In genomic region chr3:150763122-150763840, GRCh38 we compare ENCODE assay signal across 8 cellular contexts. TPM values are rescaled to one million over a fixed set of nuclear protein-coding genes. Genes with fewer than 3 reads are reported as not detected.
A peak's percentile ranks its signal among the peaks of the same experiment; 100 is the strongest.
DNase-seq lines count a peak whose midpoint lies in the region; ATAC-seq and TF ChIP-seq lines count a peak whose summit lies in the region.

SIAH2 (minus strand) TSS chr3:150763169; CDS start chr3:150762849, 320 bp downstream.

- no peak for TF ChIP-seq CTCF in GM13976 (IDR thresholded peaks at IDR 0.05; ENCODE audit: borderline replicate concordance, control extremely low read depth, extremely low read depth, insufficient read depth, missing control alignments)
- no peak for TF ChIP-seq CTCF in left ventricle myocardium inferior (IDR thresholded peaks at IDR 0.05; ENCODE audit: borderline replicate concordance)
- TF ChIP-seq CTCF in psoas muscle (IDR thresholded peaks at IDR 0.05): no peak

- H3K4me1 ChIP-seq in left ventricle myocardium inferior (peaks cover 56% of the 10 kb centered on the region), psoas muscle (peaks cover 30% of the 10 kb centered on the region), urinary bladder (ENCODE audit: insufficient read depth) (peaks cover 5% of the 10 kb centered on the region)

- ATAC-seq in HG02798 (IDR thresholded peaks at IDR 0.05; ENCODE audit: poor library complexity, unreplicated experiment) (peak; percentile 67), psoas muscle (peak; percentile 90 to 95 (median 93))

- no peaks in the 10 kb centered on the region for H3K9me3 ChIP-seq in left ventricle myocardium inferior (replicated peaks)
- no peaks in the 10 kb centered on the region for H3K9me3 ChIP-seq in psoas muscle

- in situ Hi-C loops in GM13976 (cut with MboI; ENCODE audit: low sequenced_read_pairs, unreplicated experiment): no loop called here

- H3K4me3 Mint-ChIP-seq in T-helper 1 cell treated with Interleukin-12 subunit alpha and Interleukin-12 subunit beta and Interleukin-4 antibody, amounts not matched to agents 30 μg/mL and 1 μg/mL, for 36 hours: peak within 1 kb of the TSS; percentile 100

- WGBS in psoas muscle, 3 donors: 1% methylated on average over 36 to 70 of the region's 70 CpGs
- under 1% methylated on average over 70 of the region's 70 CpGs for WGBS in urinary bladder

- H3K27me3 ChIP-seq in left ventricle myocardium inferior (ENCODE audit: low read depth) (no peaks in the 10 kb centered on the region), psoas muscle (ENCODE audit: insufficient read depth in 3 of 3, low read length in 2 of 3) (no peaks in the 10 kb centered on the region)

- DNase-seq in GM13976 (ENCODE audit: low spot score): peak; percentile 92
- DNase-seq in NCI-H1436 treated with DMSO at 0.1 percent for 48 hours (lab: John Stamatoyannopoulos, UW): peak; percentile 82
- peak; percentile 100 for DNase-seq in amniotic stem cell (lab: John Stamatoyannopoulos, UW)
- DNase-seq in left ventricle myocardium inferior: peak; percentile 93
- DNase-seq in psoas muscle: peak; percentile 94 to 95

- no peaks in the 10 kb centered on the region for H3K27me3 Mint-ChIP-seq in T-helper 1 cell treated with Interleukin-12 subunit alpha and Interleukin-12 subunit beta and Interleukin-4 antibody, amounts not matched to agents 30 μg/mL and 1 μg/mL, for 36 hours (ENCODE audit: low read depth)

- no peaks in the 10 kb centered on the region for H3K9me3 Mint-ChIP-seq in T-helper 1 cell treated with Interleukin-12 subunit alpha and Interleukin-12 subunit beta and Interleukin-4 antibody, amounts not matched to agents 30 μg/mL and 1 μg/mL, for 36 hours

- H3K27ac ChIP-seq in left ventricle myocardium inferior (replicated peaks): peak within 1 kb of the TSS; percentile 99
- H3K27ac ChIP-seq in psoas muscle: peak within 1 kb of the TSS; percentile 95
- H3K27ac ChIP-seq in urinary bladder (ENCODE audit: low read depth): peak within 1 kb of the TSS; percentile 99

- peaks cover 31% of the 10 kb centered on the region for H3K36me3 Mint-ChIP-seq in T-helper 1 cell treated with Interleukin-12 subunit alpha and Interleukin-12 subunit beta and Interleukin-4 antibody, amounts not matched to agents 30 μg/mL and 1 μg/mL, for 36 hours (ENCODE audit: low read depth)

- peak within 1 kb of the TSS; percentile 88 for H3K4me3 ChIP-seq in left ventricle myocardium inferior
- H3K4me3 ChIP-seq in psoas muscle: peak within 1 kb of the TSS; percentile 90
- H3K4me3 ChIP-seq in urinary bladder (ENCODE audit: low read depth, low read length): peak within 1 kb of the TSS; percentile 98

- intact Hi-C loops in left ventricle myocardium inferior (cut with micrococcal nuclease) (no loop called here), psoas muscle (cut with DNase I) (loop anchor here in 1 of 2 donors (5.0 to 10.0 kb wide), 3 partner anchors 61 to 216 kb away; partner anchors contain the start of genes EIF2A, ERICH6, SELENOT and SERP1)

- H3K27ac Mint-ChIP-seq in T-helper 1 cell treated with Interleukin-12 subunit alpha and Interleukin-12 subunit beta and Interleukin-4 antibody, amounts not matched to agents 30 μg/mL and 1 μg/mL, for 36 hours: peak within 1 kb of the TSS; percentile 100

- peaks cover 6% of the 10 kb centered on the region for H3K36me3 ChIP-seq in left ventricle myocardium inferior
- H3K36me3 ChIP-seq in psoas muscle (ENCODE audit: insufficient read depth in 1 of 2, low read depth in 1 of 2): no peaks in the 10 kb centered on the region
- H3K36me3 ChIP-seq in urinary bladder (ENCODE audit: insufficient read depth): peaks cover 1% of the 10 kb centered on the region

- H3K4me1 Mint-ChIP-seq in T-helper 1 cell treated with Interleukin-12 subunit alpha and Interleukin-12 subunit beta and Interleukin-4 antibody, amounts not matched to agents 30 μg/mL and 1 μg/mL, for 36 hours (ENCODE audit: low read depth): peaks cover 53% of the 10 kb centered on the region

RNA-seq across cellular contexts. Expression of gene SIAH2, which starts in this region (rescaled TPM):
- total RNA-seq in left ventricle myocardium inferior (23.0 TPM), psoas muscle (10 to 100 TPM; 10.2 to 13.6 (median 11.7) TPM), urinary bladder (27.4 TPM)
- polyA plus RNA-seq in psoas muscle (10 to 100 TPM in 2 of 3 donors, 1 to 10 TPM in 1; 8.8 to 15.2 (median 13.8) TPM), urinary bladder (28.2 TPM)

Comparison
In these comparisons a context has a peak if more than half of its experiments do, and no peak if none do; other contexts are left out.
1. Peak in every context shown above with its lines: DNase-seq, ATAC-seq, H3K4me3 ChIP-seq and H3K27ac ChIP-seq.